Comparison of ENCODE assay signal across 11 cellular contexts in the genomic region with DNA sequence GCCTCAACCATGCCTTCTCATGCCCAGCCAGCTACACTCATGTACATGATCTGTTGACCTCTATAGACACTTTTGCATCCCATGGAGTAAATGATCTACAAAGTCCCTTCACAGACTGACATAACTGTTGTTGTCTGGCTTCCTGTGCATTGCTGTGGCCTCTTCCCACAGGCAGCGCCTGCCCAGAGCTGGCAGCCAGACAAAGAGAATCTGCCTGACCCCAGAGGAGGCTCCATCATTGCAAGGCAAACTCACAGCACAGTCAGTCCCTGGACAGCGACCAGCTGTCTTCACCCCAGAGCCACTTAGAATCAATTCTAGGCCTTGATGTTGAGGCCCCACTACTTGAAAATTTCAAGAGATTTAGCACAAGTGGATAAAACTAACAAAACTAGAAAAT.
DNase-seq lines count a peak whose midpoint lies in the region; ATAC-seq and TF ChIP-seq lines count a peak whose summit lies in the region.
"Had no signal": no experiment of that assay in that cellular context is flagged by ENCODE, and none has a peak within 500 bp of the region (broad histone marks: within the 10 kb centered on the region; RNA-seq: fewer than 3 reads in every experiment).

No MANE protein-coding gene starts in this region.

- H3K27ac Mint-ChIP-seq in activated B cell treated with CpG ODN at 0.5 μM for 24 hours = peak overlapping the region; percentile 19
- H3K27ac Mint-ChIP-seq: activated naive CD4-positive, alpha-beta T cell treated with anti-CD3 and anti-CD28 coated beads, Interleukin-2, amount 50 U/mL, for 72 hours had no signal

- TF ChIP-seq CTCF in activated B cell treated with CpG ODN at 0.5 μM for 24 hours (IDR thresholded peaks at IDR 0.05) = no peak

- no peak overlapping the region for H3K4me3 Mint-ChIP-seq in activated B cell treated with CpG ODN at 0.5 μM for 24 hours

- CTCF ChIA-PET in activated B cell treated with CpG ODN at 0.5 μM for 24 hours (lab: Charles Lee) = no interaction called here

- no peaks in the 10 kb centered on the region for H3K4me1 Mint-ChIP-seq in activated B cell treated with CpG ODN at 0.5 μM for 24 hours

- no peaks in the 10 kb centered on the region for H3K9me3 Mint-ChIP-seq in activated B cell treated with CpG ODN at 0.5 μM for 24 hours
- H3K9me3 Mint-ChIP-seq: activated naive CD4-positive, alpha-beta T cell treated with anti-CD3 and anti-CD28 coated beads, Interleukin-2, amount 50 U/mL, for 72 hours had no signal

- H3K27me3 Mint-ChIP-seq in activated B cell treated with CpG ODN at 0.5 μM for 24 hours = no peaks in the 10 kb centered on the region

- ATAC-seq in GM18861 (IDR thresholded peaks at IDR 0.05; ENCODE audit: unreplicated experiment) (peak; percentile 65), activated B cell treated with CpG ODN at 0.5 μM for 24 hours (ENCODE audit: low read depth) (no peak), HG02884 (IDR thresholded peaks at IDR 0.05; ENCODE audit: unreplicated experiment) (no peak), GM21528 (IDR thresholded peaks at IDR 0.05; ENCODE audit: low FRiP score, unreplicated experiment) (no peak)
- ATAC-seq: activated naive CD4-positive, alpha-beta T cell treated with anti-CD3 and anti-CD28 coated beads, Interleukin-2, amount 50 U/mL, for 72 hours had no signal

- no peak for DNase-seq in activated B cell treated with CpG ODN at 0.5 μM for 24 hours
- peak; percentile 7 for DNase-seq in foreskin melanocyte
- DNase-seq in occipital lobe (lab: John Stamatoyannopoulos, UW) = peak; percentile 34
- DNase-seq in NCI-H345 treated with DMSO at 0.1 percent for 48 hours (lab: John Stamatoyannopoulos, UW; ENCODE audit: unreplicated experiment) = no peak
- DNase-seq in stimulated activated CD4-positive, alpha-beta T cell treated with anti-CD3 and anti-CD28 coated beads, Interleukin-12 subunit alpha, Interleukin-12 subunit beta, amount 100 ng/mL, for 4 hours = no peak
- DNase-seq: DMS 273 treated with DMSO at 0.1 percent for 48 hours, NCI-H524 treated with DMSO at 0.1 percent for 48 hours had no signal

- POLR2A ChIA-PET in activated B cell treated with CpG ODN at 0.5 μM for 24 hours (lab: Charles Lee) = no interaction called here

- intact Hi-C loops in activated B cell treated with CpG ODN at 0.5 μM for 24 hours (cut with micrococcal nuclease) = no loop called here

- peaks cover 60% of the 10 kb centered on the region for H3K36me3 Mint-ChIP-seq in activated B cell treated with CpG ODN at 0.5 μM for 24 hours (ENCODE audit: low read depth)
- H3K36me3 Mint-ChIP-seq: activated naive CD4-positive, alpha-beta T cell treated with anti-CD3 and anti-CD28 coated beads, Interleukin-2, amount 50 U/mL, for 72 hours had no signal

Comparison
In these comparisons a context has a peak if more than half of its experiments do, and no peak if none do; other contexts are left out.
1. DNase-seq: peak in foreskin melanocyte (single experiment) and occipital lobe (single experiment); none in activated B cell treated with CpG ODN at 0.5 μM for 24 hours (single experiment), NCI-H345 treated with DMSO at 0.1 percent for 48 hours (single experiment) and stimulated activated CD4-positive, alpha-beta T cell treated with anti-CD3 and anti-CD28 coated beads, Interleukin-12 subunit alpha, Interleukin-12 subunit beta, amount 100 ng/mL, for 4 hours (single experiment).